In genomic region chr6:125245523-125246264, GRCh38 we compare ENCODE assay signal across 21 cellular contexts. TPM values are rescaled to one million over a fixed set of nuclear protein-coding genes. Genes with fewer than 3 reads are reported as not detected.
A peak's percentile ranks its signal among the peaks of the same experiment; 100 is the strongest.
DNase-seq lines count a peak whose midpoint lies in the region; ATAC-seq and TF ChIP-seq lines count a peak whose summit lies in the region.
"Had no signal": no experiment of that assay in that cellular context is flagged by ENCODE, and none has a peak within 500 bp of the region (broad histone marks: within the 10 kb centered on the region; RNA-seq: fewer than 3 reads in every experiment).

No MANE protein-coding gene starts in this region.

- peak overlapping the region in 1 of 3 experiments; percentile 38; a peak in 1 of 7 replicates for H3K27ac Mint-ChIP-seq in H9
- no peak overlapping the region for H3K27ac Mint-ChIP-seq in endodermal cell
- peak overlapping the region; percentile 86 for H3K27ac Mint-ChIP-seq in mesothelial cell of epicardium
- H3K27ac Mint-ChIP-seq: activated T-cell treated with anti-CD3 and anti-CD28 coated beads, Interleukin-2, amount 50 U/mL, for 24 hours; CD4-positive, CD25-positive, alpha-beta regulatory T cell; HFFc6; stimulated activated memory B cell treated with anti-CD40 and anti-IgM and Interleukin-4, amounts not matched to agents 10 μg/mL and 1 μg/mL and 100 μg/mL, for 72 hours had no signal

- H4K8ac ChIP-seq in H9 (replicated peaks; ENCODE audit: insufficient read length, low read depth, low read length) = no peak overlapping the region

- H2BK20ac ChIP-seq in H9 (ENCODE audit: low read depth, low read length, poor library complexity, severe bottlenecking) = no peak overlapping the region

- H3K4me2 ChIP-seq in H9 (ENCODE audit: insufficient read depth, insufficient read length, low read length) = no peak overlapping the region

- H3K27me3 Mint-ChIP-seq in H9 (ENCODE audit: low read depth) (no peaks in the 10 kb centered on the region), endodermal cell (ENCODE audit: insufficient read depth) (no peaks in the 10 kb centered on the region), mesothelial cell of epicardium (ENCODE audit: low read depth) (no peaks in the 10 kb centered on the region)
- H3K27me3 Mint-ChIP-seq: brain had no signal

- no peaks in the 10 kb centered on the region for H3K79me2 ChIP-seq in H9 (ENCODE audit: insufficient read depth, low read length)

- H3K4ac ChIP-seq in H9 (ENCODE audit: low read depth, low read length) = no peak overlapping the region

- no peak overlapping the region for H3K14ac ChIP-seq in H9 (ENCODE audit: insufficient read depth, low read length)

- H3K36me3 Mint-ChIP-seq in H9 (ENCODE audit: insufficient read depth in 1 of 3, low read depth in 3 of 3) = peaks cover 1 to 12% (median 1%) of the 10 kb centered on the region in 3 experiments; a peak in 4 of 7 replicates
- peaks cover 12% of the 10 kb centered on the region for H3K36me3 Mint-ChIP-seq in endodermal cell (ENCODE audit: low read depth)
- H3K36me3 Mint-ChIP-seq in mesothelial cell of epicardium = peaks cover 35% of the 10 kb centered on the region
- H3K36me3 Mint-ChIP-seq: CD4-positive, CD25-positive, alpha-beta regulatory T cell had no signal

- no peak overlapping the region for H2BK12ac ChIP-seq in H9 (ENCODE audit: insufficient read length, low read depth, low read length)

- no CpG with 5 or more reads among the region's 7 CpGs for WGBS in H9 (ENCODE audit: extremely low coverage, insufficient read length, low lambda C conversion rate)
- WGBS in endodermal cell (ENCODE audit: insufficient coverage in 1 of 2, insufficient read length in 1 of 2), 2 experiments = 83 to 100% methylated on average over 2 to 7 of the region's 7 CpGs

- H3K9me3 Mint-ChIP-seq in H9 (peaks cover 10 to 12% of the 10 kb centered on the region in 2 experiments; a peak in 4 of 5 replicates), endodermal cell (peaks cover 28% of the 10 kb centered on the region), mesothelial cell of epicardium (peaks cover 33% of the 10 kb centered on the region)

- H4K20me1 ChIP-seq in H9 (ENCODE audit: control insufficient read depth, insufficient read depth, insufficient read length) = no peaks in the 10 kb centered on the region

- no peak overlapping the region for H3K4me3 Mint-ChIP-seq in H9
- H3K4me3 Mint-ChIP-seq in endodermal cell = no peak overlapping the region
- peak overlapping the region; percentile 9 for H3K4me3 Mint-ChIP-seq in mesothelial cell of epicardium
- H3K4me3 Mint-ChIP-seq: activated T-cell treated with anti-CD3 and anti-CD28 coated beads, Interleukin-2, amount 50 U/mL, for 24 hours; brain; HFFc6; stimulated activated memory B cell treated with anti-CD40 and anti-IgM and Interleukin-4, amounts not matched to agents 10 μg/mL and 1 μg/mL and 100 μg/mL, for 72 hours had no signal

- no peak overlapping the region for H3K9ac ChIP-seq in H9 (ENCODE audit: extremely low read depth, insufficient read length, low read length)
- no peak overlapping the region for H3K9ac ChIP-seq in endodermal cell (ENCODE audit: extremely low read depth, low read length, poor library complexity, severe bottlenecking)

- no peaks in the 10 kb centered on the region for H3K27me3 ChIP-seq in H9 (ENCODE audit: insufficient read depth, low read length)
- H3K27me3 ChIP-seq in endodermal cell (ENCODE audit: control insufficient read depth, insufficient read depth, low read length, poor library complexity, severe bottlenecking) = no peaks in the 10 kb centered on the region
- no peaks in the 10 kb centered on the region for H3K27me3 ChIP-seq in tibial artery
- H3K27me3 ChIP-seq: heart left ventricle, SJSA1, suprapubic skin had no signal

- no peak overlapping the region for H3K23ac ChIP-seq in H9 (ENCODE audit: insufficient read length, low read depth, low read length)

- no peaks in the 10 kb centered on the region for H3K9me3 ChIP-seq in H9 (ENCODE audit: control insufficient read depth, low read depth, low read length)
- peaks cover 17% of the 10 kb centered on the region for H3K9me3 ChIP-seq in endodermal cell (ENCODE audit: control insufficient read depth, low read length)
- H3K9me3 ChIP-seq in tibial artery = peaks cover 0 to 14% (median 3%) of the 10 kb centered on the region in 3 donors
- H3K9me3 ChIP-seq: suprapubic skin had no signal

- ATAC-seq in HG03025 (IDR thresholded peaks at IDR 0.05; ENCODE audit: low FRiP score, unreplicated experiment) = no peak
- ATAC-seq: heart left ventricle; stimulated activated memory B cell treated with anti-CD40 and anti-IgM and Interleukin-4, amounts not matched to agents 10 μg/mL and 1 μg/mL and 100 μg/mL, for 72 hours had no signal

- no peak overlapping the region for H3T11ph ChIP-seq in H9 (ENCODE audit: low read length)

- no peak overlapping the region for H4K91ac ChIP-seq in H9 (ENCODE audit: insufficient read length, low read depth, low read length)

- H3K4me1 Mint-ChIP-seq in H9 (peaks cover 13 to 16% of the 10 kb centered on the region in 2 experiments), endodermal cell (peaks cover 33% of the 10 kb centered on the region), mesothelial cell of epicardium (peaks cover 37% of the 10 kb centered on the region)
- H3K4me1 Mint-ChIP-seq: CD4-positive, CD25-positive, alpha-beta regulatory T cell; stimulated activated memory B cell treated with anti-CD40 and anti-IgM and Interleukin-4, amounts not matched to agents 10 μg/mL and 1 μg/mL and 100 μg/mL, for 72 hours had no signal

- no peak overlapping the region for H2AK5ac ChIP-seq in H9 (ENCODE audit: insufficient read length, low read length)

- intact Hi-C loops in tibial artery (cut with DNase I; ENCODE audit: low total_unique reads) = no loop called here
- intact Hi-C loops in posterior vena cava (cut with DNase I) = no loop called here

- no peak overlapping the region for H4K5ac ChIP-seq in H9 (ENCODE audit: insufficient read length, low read depth, low read length)

- no peak overlapping the region for H2BK15ac ChIP-seq in H9 (ENCODE audit: low read depth, low read length)

- H3K23me2 ChIP-seq in H9 (ENCODE audit: insufficient read length, low read depth, low read length, poor library complexity, severe bottlenecking) = no peaks in the 10 kb centered on the region

- DNase-seq in H9 (peak; percentile 56), NCI-H69 (lab: John Stamatoyannopoulos, UW) (peak; percentile 99), endodermal cell (peak; percentile 66), mesothelial cell of epicardium (ENCODE audit: low spot score in 2 of 2, unreplicated experiment in 2 of 2) (no peak), tibial artery (no peak), posterior vena cava (ENCODE audit: low spot score) (no peak)
- no peak for DNase-seq in effector CD8-positive, alpha-beta T cell (lab: John Stamatoyannopoulos, UW)
- DNase-seq: activated T-cell treated with anti-CD3 and anti-CD28 coated beads, Interleukin-2, amount 50 U/mL, for 24 hours; CD4-positive, CD25-positive, alpha-beta regulatory T cell; heart left ventricle; HFFc6; Kasumi-1; NCI-H1105 treated with DMSO at 0.1 percent for 48 hours; NCI-H2171; stimulated activated CD4-positive, alpha-beta T cell treated with anti-CD3 and anti-CD28 coated beads, Interleukin-2, amount 100 ng/mL, for 24 hours had no signal

- H3K56ac ChIP-seq in H9 (ENCODE audit: insufficient read length, low read depth, low read length) = no peak overlapping the region

- TF ChIP-seq CTCF in H9 (conservative IDR thresholded peaks at IDR 0.05) (no peak), endodermal cell (conservative IDR thresholded peaks at IDR 0.05) (no peak), mesothelial cell of epicardium (IDR thresholded peaks at IDR 0.05; ENCODE audit: unreplicated experiment) (no peak), tibial artery (IDR thresholded peaks at IDR 0.05) (no peak)

- no peaks in the 10 kb centered on the region for H3K79me1 ChIP-seq in H9 (ENCODE audit: insufficient read depth, low read depth, low read length, poor library complexity, severe bottlenecking)

- no peak overlapping the region for H2AFZ ChIP-seq in H9 (ENCODE audit: low read length)

- H3K18ac ChIP-seq in H9 (ENCODE audit: insufficient read length, low read depth, low read length) = no peak overlapping the region

- no peak overlapping the region for H2BK5ac ChIP-seq in H9 (ENCODE audit: insufficient read length, low read length)

- no peak overlapping the region for H2BK120ac ChIP-seq in H9 (ENCODE audit: low read depth, low read length, poor library complexity, severe bottlenecking)

- H3K4me1 ChIP-seq in H9 (ENCODE audit: insufficient read depth, low read length) (no peaks in the 10 kb centered on the region; the same call in 1 of the 2 replicates), endodermal cell (ENCODE audit: control insufficient read depth, insufficient read depth, low read length) (peaks cover 6% of the 10 kb centered on the region), tibial artery (peaks cover 0 to 40% (median 0%) of the 10 kb centered on the region in 4 donors)
- H3K4me1 ChIP-seq: SJSA1 had no signal

- no peaks in the 10 kb centered on the region for H3K36me3 ChIP-seq in endodermal cell (ENCODE audit: control insufficient read depth, insufficient read depth, low read length)
- no peaks in the 10 kb centered on the region for H3K36me3 ChIP-seq in tibial artery
- H3K36me3 ChIP-seq: suprapubic skin had no signal

- no peak overlapping the region for H3K27ac ChIP-seq in H9 (ENCODE audit: insufficient read length, low read depth, low read length)
- no peak overlapping the region for H3K27ac ChIP-seq in endodermal cell (ENCODE audit: low read depth, low read length)
- H3K27ac ChIP-seq in tibial artery = no peak overlapping the region
- H3K27ac ChIP-seq: coronary artery, heart left ventricle, SJSA1, suprapubic skin had no signal

- H3K4me3 ChIP-seq in endodermal cell (ENCODE audit: low read length) (no peak overlapping the region), tibial artery (no peak overlapping the region)
- H3K4me3 ChIP-seq: coronary artery, heart left ventricle, SJSA1, suprapubic skin had no signal

RNA-seq across cellular contexts. Expression of gene HDDC2, which starts 56.1 kb away (rescaled TPM):
- 76.4 and 77.8 TPM in 2 replicates for total RNA-seq in H9 (2021)
- 100 to 1,000 TPM in 1 of 2 donors, 10 to 100 TPM in 1; 76.4 to 108 TPM for total RNA-seq in endodermal cell
- polyA plus RNA-seq in endodermal cell (2013, experiment 1 of 2) = 117 TPM
- polyA plus RNA-seq in endodermal cell (2013, experiment 2 of 2) = 112 TPM
- 102 to 111 TPM (median 103 TPM) in 3 replicates for total RNA-seq in mesothelial cell of epicardium
- 10 to 100 TPM; 47.8 to 53.2 TPM for total RNA-seq in posterior vena cava

Comparison
In these comparisons a context has a peak if more than half of its experiments do, and no peak if none do; other contexts are left out.
1. DNase-seq: peak in H9 (single experiment), NCI-H69 (single experiment) and endodermal cell (single experiment); none in mesothelial cell of epicardium (0 of 2), tibial artery (0 of 2), effector CD8-positive, alpha-beta T cell (single experiment) and posterior vena cava (single experiment).